In the genomic region with DNA sequence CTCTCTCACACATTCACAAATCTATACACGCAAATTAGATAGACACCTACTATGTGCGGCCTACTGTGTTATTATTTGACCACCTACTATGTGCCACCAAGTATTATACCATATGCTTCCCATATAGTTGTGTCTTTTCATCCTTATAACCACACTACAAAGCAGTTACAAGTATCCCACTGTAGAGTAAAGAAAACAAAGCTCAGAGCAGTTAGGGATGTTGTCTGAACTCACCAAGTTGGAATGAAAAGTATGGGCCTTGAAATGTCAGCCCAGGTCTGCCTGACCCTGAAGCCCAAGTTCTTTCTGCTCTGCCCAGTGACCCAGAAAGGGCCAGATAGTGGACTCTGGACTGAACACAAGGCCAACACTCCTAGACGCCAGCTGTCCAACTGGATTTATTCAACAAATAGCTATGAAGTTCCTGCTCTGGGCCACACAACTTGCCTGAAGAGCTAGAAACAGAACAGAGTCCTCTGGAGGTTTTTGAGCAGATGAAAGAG, we compare ENCODE assay signal across 13 cellular contexts. TPM values are rescaled to one million over a fixed set of nuclear protein-coding genes. Genes with fewer than 3 reads are reported as not detected.
DNase-seq lines count a peak whose midpoint lies in the region; ATAC-seq and TF ChIP-seq lines count a peak whose summit lies in the region.
"Had no signal": no experiment of that assay in that cellular context is flagged by ENCODE, and none has a peak within 500 bp of the region (broad histone marks: within the 10 kb centered on the region; RNA-seq: fewer than 3 reads in every experiment).

No MANE protein-coding gene starts in this region.

- ATAC-seq in gastroesophageal sphincter (peak; percentile 55), GM19328 (IDR thresholded peaks at IDR 0.05; ENCODE audit: unreplicated experiment) (no peak)
- ATAC-seq: activated T-cell treated with anti-CD3 and anti-CD28 coated beads, Interleukin-2, amount 50 U/mL, for 72 hours had no signal

- peak; percentile 75 for DNase-seq in AG20443 (ENCODE audit: low spot score)
- DNase-seq in NCI-H226, result peak; percentile 68
- DNase-seq in ovary, result peak; percentile 72 to 85 (median 77)
- no peak for DNase-seq in Kasumi-1 (lab: John Stamatoyannopoulos, UW)
- DNase-seq in DMS 273 (lab: John Stamatoyannopoulos, UW; ENCODE audit: unreplicated experiment), result no peak
- DNase-seq in AML-193 (lab: John Stamatoyannopoulos, UW), result no peak
- DNase-seq: activated T-cell treated with anti-CD3 and anti-CD28 coated beads, Interleukin-2, amount 50 U/mL, for 72 hours; CD4-positive, alpha-beta T cell; SHP77 treated with DMSO at 0.1 percent for 48 hours had no signal

- H3K4me3 ChIP-seq in gastroesophageal sphincter, result no peak overlapping the region
- H3K4me3 ChIP-seq in ovary, result no peak overlapping the region
- H3K4me3 ChIP-seq: prostate gland had no signal

- H3K9me3 ChIP-seq in gastroesophageal sphincter (no peaks in the 10 kb centered on the region), ovary (no peaks in the 10 kb centered on the region)
- H3K9me3 ChIP-seq: prostate gland had no signal

- 64 to 65% methylated on average over 3 of the region's 3 CpGs for WGBS in gastroesophageal sphincter (ENCODE audit: low coverage in 1 of 2), 2 donors
- WGBS in ovary, 3 donors, result 8 to 17% (median 9%) methylated on average over 3 of the region's 3 CpGs

- intact Hi-C loops in ovary (cut with DNase I), result loop anchor here in 2 of 4 donors (10.0 kb wide), 1 partner anchor 109 kb away; the partner anchor contains the start of gene KRT19 (in 2 of the 2)

- H3K27me3 ChIP-seq in gastroesophageal sphincter (no peaks in the 10 kb centered on the region), ovary (no peaks in the 10 kb centered on the region)

- H3K27ac ChIP-seq in gastroesophageal sphincter (no peak overlapping the region), ovary (peak overlapping the region in 1 of 2 donors; percentile 9)
- H3K27ac ChIP-seq: prostate gland had no signal

- TF ChIP-seq EP300 in gastroesophageal sphincter (IDR thresholded peaks at IDR 0.05) (no peak), ovary (IDR thresholded peaks at IDR 0.05) (no peak)

- TF ChIP-seq POLR2A in gastroesophageal sphincter (IDR thresholded peaks at IDR 0.05) (no peak), ovary (IDR thresholded peaks at IDR 0.05) (no peak)

- H3K36me3 ChIP-seq in gastroesophageal sphincter (no peaks in the 10 kb centered on the region), ovary (no peaks in the 10 kb centered on the region)
- H3K36me3 ChIP-seq: prostate gland had no signal

- TF ChIP-seq CTCF in gastroesophageal sphincter (IDR thresholded peaks at IDR 0.05) (no peak), ovary (IDR thresholded peaks at IDR 0.05) (no peak)

- H3K4me1 ChIP-seq in gastroesophageal sphincter (peaks cover 0 to 24% (median 10%) of the 10 kb centered on the region in 3 donors), ovary (ENCODE audit: insufficient read depth) (peaks cover 36% of the 10 kb centered on the region)

RNA-seq across cellular contexts. Expression of gene KRT37, which starts 8.5 kb away (rescaled TPM):
- not detected for total RNA-seq in gastroesophageal sphincter
- not detected for total RNA-seq in ovary
- not detected for polyA plus RNA-seq in ovary
- total RNA-seq: activated T-cell treated with anti-CD3 and anti-CD28 coated beads, Interleukin-2, amount 50 U/mL, for 72 hours; CD4-positive, alpha-beta T cell; prostate gland had no signal
- polyA plus RNA-seq: esophagus had no signal

RNA-seq across cellular contexts. Expression of gene KRT31, which starts 18.5 kb away (rescaled TPM):
- total RNA-seq in gastroesophageal sphincter (not detected), ovary (not detected)
- polyA plus RNA-seq in ovary, result not detected
- total RNA-seq: activated T-cell treated with anti-CD3 and anti-CD28 coated beads, Interleukin-2, amount 50 U/mL, for 72 hours; CD4-positive, alpha-beta T cell; prostate gland had no signal

RNA-seq across cellular contexts. Expression of gene KRT38, which starts 24.9 kb away (rescaled TPM):
- not detected for total RNA-seq in gastroesophageal sphincter
- total RNA-seq in ovary, result not detected
- polyA plus RNA-seq in ovary, result not detected
- total RNA-seq: activated T-cell treated with anti-CD3 and anti-CD28 coated beads, Interleukin-2, amount 50 U/mL, for 72 hours; CD4-positive, alpha-beta T cell; prostate gland had no signal

RNA-seq across cellular contexts. Expression of gene KRT34, which starts 33.8 kb away (rescaled TPM):
- total RNA-seq in gastroesophageal sphincter (under 1 TPM in 1 of 4 donors, not detected in 3; 0.27 TPM), ovary (not detected)
- not detected for polyA plus RNA-seq in ovary
- total RNA-seq: activated T-cell treated with anti-CD3 and anti-CD28 coated beads, Interleukin-2, amount 50 U/mL, for 72 hours; CD4-positive, alpha-beta T cell had no signal

RNA-seq across cellular contexts. Expression of gene KRT33B, which starts 46.3 kb away (rescaled TPM):
- total RNA-seq in gastroesophageal sphincter, result not detected
- total RNA-seq in ovary, result not detected
- polyA plus RNA-seq in ovary, result not detected
- total RNA-seq: activated T-cell treated with anti-CD3 and anti-CD28 coated beads, Interleukin-2, amount 50 U/mL, for 72 hours; CD4-positive, alpha-beta T cell; prostate gland had no signal

Comparison
In these comparisons a context has a peak if more than half of its experiments do, and no peak if none do; other contexts are left out.
1. DNase-seq: peak in AG20443 (single experiment), NCI-H226 (single experiment) and ovary (5 of 5); none in Kasumi-1 (0 of 2), DMS 273 (single experiment) and AML-193 (0 of 2).